ENCODE assay signal across 18 cellular contexts in the genomic region with DNA sequence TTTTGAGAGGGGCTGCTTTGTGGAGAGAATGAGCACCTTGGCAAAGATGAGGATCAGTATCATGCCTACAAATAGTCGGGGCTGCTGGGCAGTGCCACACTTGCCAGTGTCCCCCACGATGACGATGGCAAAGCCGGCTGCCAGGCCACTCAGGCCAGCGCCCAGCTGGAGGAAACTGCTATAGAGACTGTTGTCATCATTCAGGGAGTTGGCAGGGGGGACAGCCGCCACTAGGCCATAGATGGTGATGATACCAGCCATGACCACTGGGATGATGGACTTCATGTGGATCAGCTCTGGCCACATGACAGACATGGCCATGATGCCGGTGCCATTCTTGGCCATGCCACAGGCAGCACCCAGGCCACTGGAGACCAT. TPM values are rescaled to one million over a fixed set of nuclear protein-coding genes. Genes with fewer than 3 reads are reported as not detected.
DNase-seq lines count a peak whose midpoint lies in the region; ATAC-seq and TF ChIP-seq lines count a peak whose summit lies in the region.
"Had no signal": no experiment of that assay in that cellular context is flagged by ENCODE, and none has a peak within 500 bp of the region (broad histone marks: within the 10 kb centered on the region; RNA-seq: fewer than 3 reads in every experiment).

No MANE protein-coding gene starts in this region.

- intact Hi-C loops in breast epithelium (cut with DNase I; ENCODE audit: low total_unique reads) (no loop called here), lower lobe of right lung (cut with DNase I) (no loop called here), spleen (cut with DNase I; ENCODE audit: low total_unique reads) (no loop called here), body of pancreas (cut with DNase I) (no loop called here)

- no peak overlapping the region for H3K4me3 Mint-ChIP-seq in activated CD8-positive, alpha-beta T cell treated with anti-CD3 and anti-CD28 coated beads, Interleukin-2, amount 10 ng/mL, durations not matched to agents 7 days and 5 days
- H3K4me3 Mint-ChIP-seq: dendritic cell treated with granulocyte-macrophage colony-stimulating factor and Interleukin-4, amounts not matched to agents 40 ng/mL and 50 ng/mL, for 4 days had no signal

- H3K27ac ChIP-seq in HEK293 (ENCODE audit: extremely low read depth, low read depth, low read length) (no peak overlapping the region), breast epithelium (peak overlapping the region; percentile 83 to 86), lower lobe of right lung (peak overlapping the region; percentile 47), spleen (peak overlapping the region in 5 of 8 donors; percentile 9 to 48 (median 37)), body of pancreas (no peak overlapping the region)
- H3K27ac ChIP-seq: thoracic aorta had no signal

- H3K9me3 ChIP-seq in HEK293 (ENCODE audit: control insufficient read depth, insufficient read depth, low read depth, low read length) (no peaks in the 10 kb centered on the region), breast epithelium (no peaks in the 10 kb centered on the region), lower lobe of right lung (no peaks in the 10 kb centered on the region), spleen (no peaks in the 10 kb centered on the region), body of pancreas (no peaks in the 10 kb centered on the region)
- H3K9me3 ChIP-seq: HAP-1, thoracic aorta had no signal

- H3K27me3 ChIP-seq in breast epithelium (no peaks in the 10 kb centered on the region), lower lobe of right lung (ENCODE audit: low read depth) (no peaks in the 10 kb centered on the region), spleen (replicated peaks in 1 of 7) (no peaks in the 10 kb centered on the region), body of pancreas (no peaks in the 10 kb centered on the region)

- no peak for TF ChIP-seq CTCF in HEK293 (tag by site-specific recombination; IDR thresholded peaks at IDR 0.05)
- TF ChIP-seq CTCF in breast epithelium (IDR thresholded peaks at IDR 0.05) = no peak
- no peak for TF ChIP-seq CTCF in lower lobe of right lung (IDR thresholded peaks at IDR 0.05)
- no peak for TF ChIP-seq CTCF in spleen (IDR thresholded peaks at IDR 0.05 in 8 of 11, conservative IDR thresholded peaks at IDR 0.05 in 3 of 11)
- no peak for TF ChIP-seq CTCF in body of pancreas (IDR thresholded peaks at IDR 0.05)

- H3K36me3 ChIP-seq in HEK293 (ENCODE audit: control insufficient read depth in 2 of 2, insufficient read depth in 1 of 2, low read length in 2 of 2) (peaks cover 0 to 21% of the 10 kb centered on the region in 2 experiments; a peak in 2 of 3 replicates), breast epithelium (no peaks in the 10 kb centered on the region), lower lobe of right lung (peaks cover 17% of the 10 kb centered on the region), spleen (peaks cover 0 to 51% (median 6%) of the 10 kb centered on the region in 6 donors), body of pancreas (replicated peaks in 1 of 2; ENCODE audit: insufficient read depth in 1 of 2, low read depth in 2 of 2) (peaks cover 0 to 4% of the 10 kb centered on the region in 2 donors)
- H3K36me3 ChIP-seq: HAP-1, thoracic aorta had no signal

- no peak overlapping the region for H3K27ac Mint-ChIP-seq in activated CD8-positive, alpha-beta T cell treated with anti-CD3 and anti-CD28 coated beads, Interleukin-2, amount 10 ng/mL, durations not matched to agents 7 days and 5 days

- H3K4me3 ChIP-seq in HEK293 (ENCODE audit: low read depth, low read length) (no peak overlapping the region), breast epithelium (no peak overlapping the region), lower lobe of right lung (no peak overlapping the region), spleen (no peak overlapping the region), body of pancreas (no peak overlapping the region)
- H3K4me3 ChIP-seq: HAP-1, thoracic aorta had no signal

- no peaks in the 10 kb centered on the region for H3K27me3 Mint-ChIP-seq in activated CD8-positive, alpha-beta T cell treated with anti-CD3 and anti-CD28 coated beads, Interleukin-2, amount 10 ng/mL, durations not matched to agents 7 days and 5 days (ENCODE audit: low read depth)

- no peak for DNase-seq in breast epithelium (ENCODE audit: low spot score in 2 of 2)
- no peak for DNase-seq in lower lobe of right lung
- DNase-seq in spleen = no peak
- no peak for DNase-seq in body of pancreas
- no peak for DNase-seq in activated CD8-positive, alpha-beta T cell treated with anti-CD3 and anti-CD28 coated beads, Interleukin-2, amount 10 ng/mL, durations not matched to agents 7 days and 5 days
- no peak for DNase-seq in DMS53 (lab: John Stamatoyannopoulos, UW)
- no peak for DNase-seq in activated CD4-positive, alpha-beta T cell treated with anti-CD3 and anti-CD28 coated beads, Interleukin-2, amount 50 U/mL, for 48 hours
- DNase-seq: activated CD8-positive, alpha-beta memory T cell treated with anti-CD3 and anti-CD28 coated beads, Interleukin-2, amount 50 U/mL, for 4 hours; DMS153; NCI-H1694 treated with DMSO at 0.1 percent for 48 hours; NCI-H446 had no signal

- POLR2A ChIA-PET in HEK293 (lab: Yijun Ruan, JAX) = no interaction called here
- POLR2A ChIA-PET in activated CD8-positive, alpha-beta T cell treated with anti-CD3 and anti-CD28 coated beads, Interleukin-2, amount 10 ng/mL, durations not matched to agents 7 days and 5 days (lab: Charles Lee) = no interaction called here

- peaks cover 5% of the 10 kb centered on the region for H3K9me3 Mint-ChIP-seq in activated CD8-positive, alpha-beta T cell treated with anti-CD3 and anti-CD28 coated beads, Interleukin-2, amount 10 ng/mL, durations not matched to agents 7 days and 5 days (ENCODE audit: insufficient read depth)
- H3K9me3 Mint-ChIP-seq: dendritic cell treated with granulocyte-macrophage colony-stimulating factor and Interleukin-4, amounts not matched to agents 40 ng/mL and 50 ng/mL, for 4 days had no signal

- ATAC-seq in lower lobe of right lung (no peak), body of pancreas (no peak)
- no peak for ATAC-seq in activated CD8-positive, alpha-beta T cell treated with anti-CD3 and anti-CD28 coated beads, Interleukin-2, amount 10 ng/mL, durations not matched to agents 7 days and 5 days
- ATAC-seq: activated CD4-positive, CD25-positive, alpha-beta regulatory T cell treated with anti-CD3 and anti-CD28 coated beads, Interleukin-2, amount 50 U/mL, for 24 hours; Right ventricle myocardium inferior had no signal

- CTCF ChIA-PET in HEK293 (lab: Yijun Ruan, JAX) = interaction anchor here (0.6 to 1.7 kb wide), 3 partner anchors 9 to 67 kb away, joined by 3 to 7 read pairs (median 3); no protein-coding TSS in a partner anchor
- CTCF ChIA-PET in activated CD8-positive, alpha-beta T cell treated with anti-CD3 and anti-CD28 coated beads, Interleukin-2, amount 10 ng/mL, durations not matched to agents 7 days and 5 days (lab: Charles Lee) = no interaction called here

- TF ChIP-seq POLR2A in breast epithelium (IDR thresholded peaks at IDR 0.05) (no peak), spleen (IDR thresholded peaks at IDR 0.05) (no peak), body of pancreas (IDR thresholded peaks at IDR 0.05) (no peak)

- 73 to 97% (median 87%) methylated on average over 5 to 7 of the region's 7 CpGs for WGBS in spleen, 5 donors
- WGBS in body of pancreas, 2 donors = 93% methylated on average over 6 of the region's 7 CpGs; no CpG with 5 or more reads in 1 of the 2 donors

- peaks cover 23% of the 10 kb centered on the region for H3K36me3 Mint-ChIP-seq in activated CD8-positive, alpha-beta T cell treated with anti-CD3 and anti-CD28 coated beads, Interleukin-2, amount 10 ng/mL, durations not matched to agents 7 days and 5 days (ENCODE audit: low read depth)

- H3K4me1 ChIP-seq in HEK293 (ENCODE audit: control insufficient read depth, insufficient read depth, low read length) = peaks cover 4% of the 10 kb centered on the region; the same call in 1 of the 2 replicates
- H3K4me1 ChIP-seq in breast epithelium = peaks cover 3 to 17% of the 10 kb centered on the region in 2 donors
- peaks cover 60% of the 10 kb centered on the region for H3K4me1 ChIP-seq in lower lobe of right lung
- H3K4me1 ChIP-seq in spleen = peaks cover 7 to 59% (median 37%) of the 10 kb centered on the region in 6 donors
- peaks cover 16% of the 10 kb centered on the region for H3K4me1 ChIP-seq in body of pancreas

- H3K4me1 Mint-ChIP-seq in activated CD8-positive, alpha-beta T cell treated with anti-CD3 and anti-CD28 coated beads, Interleukin-2, amount 10 ng/mL, durations not matched to agents 7 days and 5 days (ENCODE audit: low read depth) = peaks cover 10% of the 10 kb centered on the region

RNA-seq across cellular contexts. Expression of gene MINK1, which starts 23.8 kb away (rescaled TPM):
- total RNA-seq in breast epithelium (10 to 100 TPM; 25.9 to 58.7 (median 42.0) TPM), lower lobe of right lung (155 TPM), spleen (100 to 1,000 TPM in 3 of 7 donors, 10 to 100 TPM in 4; 59.9 to 129 (median 92.2) TPM), body of pancreas (10 to 100 TPM; 32.7 to 66.6 TPM)
- polyA plus RNA-seq in spleen = 10 to 100 TPM; 15.9 to 52.4 (median 28.4) TPM
- total RNA-seq in activated CD8-positive, alpha-beta T cell treated with anti-CD3 and anti-CD28 coated beads, Interleukin-2, amount 10 ng/mL, durations not matched to agents 7 days and 5 days = 10 to 100 TPM; 68.1 to 73.2 TPM

RNA-seq across cellular contexts. Expression of gene C17orf107, which starts 42.4 kb away (rescaled TPM):
- total RNA-seq in breast epithelium (10 to 100 TPM in 1 of 3 donors, 1 to 10 TPM in 1, not detected in 1; 3.9 to 10.5 TPM), lower lobe of right lung (2.2 TPM), spleen (1 to 10 TPM; 1.6 to 4.1 (median 2.6) TPM), body of pancreas (10 to 100 TPM in 1 of 2 donors, 1 to 10 TPM in 1; 5.2 to 11.9 TPM)
- under 1 TPM; 0.15 to 0.70 (median 0.26) TPM for polyA plus RNA-seq in spleen
- 1 to 10 TPM in 1 of 2 experiments, under 1 TPM in 1; 0.97 to 1.1 TPM for total RNA-seq in activated CD8-positive, alpha-beta T cell treated with anti-CD3 and anti-CD28 coated beads, Interleukin-2, amount 10 ng/mL, durations not matched to agents 7 days and 5 days

RNA-seq across cellular contexts. Expression of gene CHRNE, which starts 46.0 kb away (rescaled TPM):
- total RNA-seq in breast epithelium (1 to 10 TPM in 1 of 3 donors, under 1 TPM in 2; 0.16 to 2.0 (median 0.73) TPM), lower lobe of right lung (0.71 TPM), spleen (1 to 10 TPM in 4 of 7 donors, under 1 TPM in 3; 0.33 to 3.0 (median 1.9) TPM), body of pancreas (1 to 10 TPM in 1 of 2 donors, under 1 TPM in 1; 0.33 to 1.8 TPM)
- 1 to 10 TPM; 1.2 to 1.4 (median 1.3) TPM for polyA plus RNA-seq in spleen
- total RNA-seq in activated CD8-positive, alpha-beta T cell treated with anti-CD3 and anti-CD28 coated beads, Interleukin-2, amount 10 ng/mL, durations not matched to agents 7 days and 5 days = under 1 TPM; 0.26 to 0.45 TPM
- total RNA-seq: myocyte had no signal

RNA-seq across cellular contexts. Expression of gene PLD2, which starts 50.0 kb away (rescaled TPM):
- total RNA-seq in breast epithelium = 10 to 100 TPM; 17.1 to 40.6 (median 30.3) TPM
- 38.4 TPM for total RNA-seq in lower lobe of right lung
- 10 to 100 TPM; 19.5 to 42.0 (median 37.4) TPM for total RNA-seq in spleen
- polyA plus RNA-seq in spleen = 10 to 100 TPM in 2 of 3 donors, 1 to 10 TPM in 1; 6.0 to 14.1 (median 13.6) TPM
- total RNA-seq in body of pancreas = 10 to 100 TPM; 25.7 to 41.5 TPM
- total RNA-seq in activated CD8-positive, alpha-beta T cell treated with anti-CD3 and anti-CD28 coated beads, Interleukin-2, amount 10 ng/mL, durations not matched to agents 7 days and 5 days = 10 to 100 TPM; 11.6 to 20.0 TPM

Comparison
In these comparisons a context has a peak if more than half of its experiments do, and no peak if none do; other contexts are left out.
1. H3K27ac ChIP-seq: peak in breast epithelium (2 of 2), lower lobe of right lung (single experiment) and spleen (5 of 8); none in HEK293 (single experiment) and body of pancreas (0 of 4).